In the genomic region with DNA sequence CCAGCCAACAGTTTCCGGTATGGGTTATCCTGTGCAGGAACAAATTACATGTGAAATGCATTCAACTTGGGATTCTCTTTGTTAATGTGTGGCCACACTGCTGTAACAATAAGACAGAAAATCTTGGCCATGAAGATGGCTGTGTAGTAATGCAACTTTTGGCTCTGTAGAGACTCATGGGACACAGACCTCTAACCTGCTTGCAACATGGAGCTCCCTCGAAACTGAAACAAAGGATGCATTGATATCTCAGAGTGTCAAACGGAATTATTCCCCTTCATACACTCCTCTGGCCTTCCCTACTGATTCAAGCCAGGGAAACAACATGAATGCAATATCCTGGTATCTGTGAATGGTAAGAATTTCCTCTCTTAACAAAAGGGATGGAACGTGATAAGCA, we compare ENCODE assay signal across 13 cellular contexts.
"Had no signal": no experiment of that assay in that cellular context is flagged by ENCODE, and none has a peak within 500 bp of the region (broad histone marks: within the 10 kb centered on the region; RNA-seq: fewer than 3 reads in every experiment).

No MANE protein-coding gene starts in this region.

- DNase-seq: activated CD4-positive, alpha-beta memory T cell treated with anti-CD3 and anti-CD28 coated beads for 36 hours; activated gamma-delta T cell treated with Interleukin-2 at 50 U/mL for 16 hours; activated naive CD8-positive, alpha-beta T cell treated with anti-CD3 and anti-CD28 coated beads for 36 hours; activated T-cell treated with anti-CD3 and anti-CD28 coated beads, Interleukin-2, amount 50 U/mL, for 48 hours; anterior cingulate cortex; esophagus squamous epithelium; hypothalamus; immature natural killer cell; ovary; T-helper 9 cell had no signal

- H3K36me3 Mint-ChIP-seq: activated CD4-positive, alpha-beta memory T cell treated with anti-CD3 and anti-CD28 coated beads for 36 hours; activated naive CD8-positive, alpha-beta T cell treated with anti-CD3 and anti-CD28 coated beads for 36 hours; immature natural killer cell; stimulated activated effector memory CD8-positive, alpha-beta T cell treated with anti-CD3 and anti-CD28 coated beads, Interleukin-12 subunit alpha, Interleukin-12 subunit beta, amount 100 ng/mL, for 72 hours had no signal

- H3K9me3 ChIP-seq: esophagus squamous epithelium, ovary had no signal

- H3K9me3 Mint-ChIP-seq: activated naive CD8-positive, alpha-beta T cell treated with anti-CD3 and anti-CD28 coated beads for 36 hours had no signal

- H3K4me1 Mint-ChIP-seq: activated naive CD8-positive, alpha-beta T cell treated with anti-CD3 and anti-CD28 coated beads for 36 hours; immature natural killer cell; stimulated activated effector memory CD8-positive, alpha-beta T cell treated with anti-CD3 and anti-CD28 coated beads, Interleukin-12 subunit alpha, Interleukin-12 subunit beta, amount 100 ng/mL, for 72 hours had no signal

- H3K4me1 ChIP-seq: esophagus squamous epithelium had no signal

- H3K36me3 ChIP-seq: esophagus squamous epithelium, ovary, tibial nerve had no signal

- H3K4me3 ChIP-seq: esophagus squamous epithelium, ovary, skin epidermis, tibial nerve had no signal

- H3K27me3 ChIP-seq: esophagus squamous epithelium, ovary, tibial nerve had no signal

- H3K27me3 Mint-ChIP-seq: activated CD4-positive, alpha-beta memory T cell treated with anti-CD3 and anti-CD28 coated beads for 36 hours; activated naive CD8-positive, alpha-beta T cell treated with anti-CD3 and anti-CD28 coated beads for 36 hours had no signal

- ATAC-seq: stimulated activated effector memory CD8-positive, alpha-beta T cell treated with anti-CD3 and anti-CD28 coated beads, Interleukin-12 subunit alpha, Interleukin-12 subunit beta, amount 100 ng/mL, for 72 hours had no signal

- H3K27ac ChIP-seq: esophagus squamous epithelium, ovary had no signal

- H3K4me3 Mint-ChIP-seq: activated CD4-positive, alpha-beta memory T cell treated with anti-CD3 and anti-CD28 coated beads for 36 hours; activated naive CD8-positive, alpha-beta T cell treated with anti-CD3 and anti-CD28 coated beads for 36 hours; immature natural killer cell; stimulated activated effector memory CD8-positive, alpha-beta T cell treated with anti-CD3 and anti-CD28 coated beads, Interleukin-12 subunit alpha, Interleukin-12 subunit beta, amount 100 ng/mL, for 72 hours had no signal

- H3K27ac Mint-ChIP-seq: activated CD4-positive, alpha-beta memory T cell treated with anti-CD3 and anti-CD28 coated beads for 36 hours; activated naive CD8-positive, alpha-beta T cell treated with anti-CD3 and anti-CD28 coated beads for 36 hours; immature natural killer cell; stimulated activated effector memory CD8-positive, alpha-beta T cell treated with anti-CD3 and anti-CD28 coated beads, Interleukin-12 subunit alpha, Interleukin-12 subunit beta, amount 100 ng/mL, for 72 hours had no signal
